18 cellular contexts compared by ENCODE assay signal in genomic region chr21:42571391-42572150, GRCh38. TPM values are rescaled to one million over a fixed set of nuclear protein-coding genes. Genes with fewer than 3 reads are reported as not detected.
DNase-seq lines count a peak whose midpoint lies in the region; ATAC-seq and TF ChIP-seq lines count a peak whose summit lies in the region.
"Had no signal": no experiment of that assay in that cellular context is flagged by ENCODE, and none has a peak within 500 bp of the region (broad histone marks: within the 10 kb centered on the region; RNA-seq: fewer than 3 reads in every experiment).

No MANE protein-coding gene starts in this region.

- H3K4me3 Mint-ChIP-seq in central memory CD8-positive, alpha-beta T cell: no peak overlapping the region
- H3K4me3 Mint-ChIP-seq: activated CD4-positive, alpha-beta T cell treated with anti-CD3 and anti-CD28 coated beads, Interleukin-2, amount 10 ng/mL, durations not matched to agents 24 days and 14 days; activated T-cell treated with anti-CD3 and anti-CD28 coated beads, Interleukin-2, amount 50 U/mL, for 72 hours had no signal

- no peak overlapping the region for H3K4me3 ChIP-seq in osteoblast (ENCODE audit: insufficient read depth, low read length)
- H3K4me3 ChIP-seq: gastroesophageal sphincter, HAP-1, right lobe of liver had no signal

- no peaks in the 10 kb centered on the region for H4K20me1 ChIP-seq in osteoblast (ENCODE audit: insufficient read depth, low read length)

- no peak overlapping the region for H2AFZ ChIP-seq in osteoblast (ENCODE audit: low read length)

- H3K79me2 ChIP-seq in osteoblast (ENCODE audit: insufficient read depth, low read length): no peaks in the 10 kb centered on the region

- H3K36me3 ChIP-seq in osteoblast (ENCODE audit: insufficient read depth, low read length): no peaks in the 10 kb centered on the region
- H3K36me3 ChIP-seq: HAP-1 had no signal

- DNase-seq in COR-L47 (lab: John Stamatoyannopoulos, UW): peak; percentile 70
- DNase-seq in NCI-H1417 treated with DMSO at 0.1 percent for 48 hours (lab: John Stamatoyannopoulos, UW): peak; percentile 79
- DNase-seq in central memory CD8-positive, alpha-beta T cell (ENCODE audit: low spot score in 2 of 2): no peak
- DNase-seq in osteoblast (ENCODE audit: insufficient read length, low spot score, missing footprints): peak; percentile 52
- DNase-seq: activated CD4-positive, alpha-beta T cell treated with anti-CD3 and anti-CD28 coated beads, Interleukin-2, amount 10 ng/mL, durations not matched to agents 24 days and 14 days; activated T-cell treated with anti-CD3 and anti-CD28 coated beads, Interleukin-2, amount 50 U/mL, for 72 hours; left ventricle myocardium superior; NCI-H2107; stimulated activated naive CD8-positive, alpha-beta T cell treated with anti-CD3 and anti-CD28 coated beads, Interleukin-15, Interleukin-2, amounts not matched to agents 100 U/mL and 50 U/mL, for 24 hours; trophoblast cell had no signal

- no peaks in the 10 kb centered on the region for H3K27me3 ChIP-seq in osteoblast (ENCODE audit: insufficient read depth, low read length)
- H3K27me3 ChIP-seq: gastroesophageal sphincter, right lobe of liver had no signal

- no peak overlapping the region for H3K4me2 ChIP-seq in osteoblast (ENCODE audit: insufficient read depth, low read length)

- no peaks in the 10 kb centered on the region for H3K27me3 Mint-ChIP-seq in central memory CD8-positive, alpha-beta T cell
- H3K27me3 Mint-ChIP-seq: activated CD4-positive, alpha-beta T cell treated with anti-CD3 and anti-CD28 coated beads, Interleukin-2, amount 10 ng/mL, durations not matched to agents 24 days and 14 days had no signal

- H3K36me3 Mint-ChIP-seq in central memory CD8-positive, alpha-beta T cell (ENCODE audit: insufficient read depth): peaks cover 25% of the 10 kb centered on the region

- TF ChIP-seq CTCF in osteoblast (IDR thresholded peaks at IDR 0.05; ENCODE audit: extremely low read depth, low read depth, low read length): no peak

- no peak overlapping the region for H3K27ac ChIP-seq in osteoblast (ENCODE audit: low read depth, low read length)
- H3K27ac ChIP-seq: gastroesophageal sphincter, right lobe of liver had no signal

- no peaks in the 10 kb centered on the region for H3K4me1 Mint-ChIP-seq in central memory CD8-positive, alpha-beta T cell
- H3K4me1 Mint-ChIP-seq: activated CD4-positive, alpha-beta T cell treated with anti-CD3 and anti-CD28 coated beads, Interleukin-2, amount 10 ng/mL, durations not matched to agents 24 days and 14 days had no signal

- no peaks in the 10 kb centered on the region for H3K9me3 ChIP-seq in osteoblast (ENCODE audit: low read depth, low read length)
- H3K9me3 ChIP-seq: right lobe of liver had no signal

- H3K4me1 ChIP-seq in osteoblast (ENCODE audit: insufficient read depth, low read length): no peaks in the 10 kb centered on the region
- H3K4me1 ChIP-seq: gastroesophageal sphincter, HAP-1, right lobe of liver had no signal

- no peaks in the 10 kb centered on the region for H3K9me3 Mint-ChIP-seq in central memory CD8-positive, alpha-beta T cell

- no peak for ATAC-seq in central memory CD8-positive, alpha-beta T cell (replicated peaks; ENCODE audit: extremely low read depth, poor library complexity, severe bottlenecking)
- ATAC-seq in GM21717 (IDR thresholded peaks at IDR 0.05; ENCODE audit: unreplicated experiment): no peak
- ATAC-seq in GM18520 (IDR thresholded peaks at IDR 0.05; ENCODE audit: unreplicated experiment): no peak
- ATAC-seq in GM21723 (IDR thresholded peaks at IDR 0.05; ENCODE audit: unreplicated experiment): no peak
- ATAC-seq: activated naive CD4-positive, alpha-beta T cell treated with anti-CD3 and anti-CD28 coated beads, Interleukin-2, amount 50 U/mL, for 72 hours; activated T-cell treated with anti-CD3 and anti-CD28 coated beads, Interleukin-2, amount 50 U/mL, for 72 hours; gastroesophageal sphincter; left ventricle myocardium superior; Panc1; stimulated activated naive CD8-positive, alpha-beta T cell treated with anti-CD3 and anti-CD28 coated beads, Interleukin-15, Interleukin-2, amounts not matched to agents 100 U/mL and 50 U/mL, for 24 hours had no signal

- H3K27ac Mint-ChIP-seq in central memory CD8-positive, alpha-beta T cell (ENCODE audit: low read depth): peak overlapping the region; percentile 56
- H3K27ac Mint-ChIP-seq: activated CD4-positive, alpha-beta T cell treated with anti-CD3 and anti-CD28 coated beads, Interleukin-2, amount 10 ng/mL, durations not matched to agents 24 days and 14 days; activated T-cell treated with anti-CD3 and anti-CD28 coated beads, Interleukin-2, amount 50 U/mL, for 72 hours had no signal

RNA-seq across cellular contexts. Expression of gene SLC37A1, which starts 57.9 kb away (rescaled TPM):
- 5.9 and 6.9 TPM in 2 replicates for total RNA-seq in osteoblast

Comparison
In these comparisons a context has a peak if more than half of its experiments do, and no peak if none do; other contexts are left out.
1. DNase-seq: peak in COR-L47 (single experiment), NCI-H1417 treated with DMSO at 0.1 percent for 48 hours (single experiment) and osteoblast (single experiment); none in central memory CD8-positive, alpha-beta T cell (0 of 2).